ENCODE assay signal across 8 cellular contexts in the genomic region with DNA sequence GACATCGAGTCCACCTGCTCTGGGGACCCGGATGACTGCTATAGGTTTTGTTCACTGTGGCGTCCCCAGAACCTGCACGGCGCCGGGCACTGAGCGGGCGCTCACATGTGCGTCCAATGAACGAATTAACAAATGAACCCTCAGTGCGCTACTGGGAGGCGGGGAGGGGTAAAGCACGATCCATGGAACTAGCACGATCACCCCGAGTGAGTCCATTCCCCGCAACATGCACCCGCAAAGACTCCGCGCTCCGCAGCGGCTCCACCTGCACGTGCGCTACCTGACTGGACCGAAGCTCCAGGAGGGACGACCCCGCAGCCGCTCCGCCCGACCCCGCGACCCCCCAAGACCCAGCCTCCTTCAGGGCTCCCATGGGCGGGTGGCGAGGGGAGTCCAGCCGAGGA. TPM values are rescaled to one million over a fixed set of nuclear protein-coding genes. Genes with fewer than 3 reads are reported as not detected.
A peak's percentile ranks its signal among the peaks of the same experiment; 100 is the strongest.
DNase-seq lines count a peak whose midpoint lies in the region; ATAC-seq and TF ChIP-seq lines count a peak whose summit lies in the region.

No MANE protein-coding gene starts in this region.

- ATAC-seq in GM21526 (IDR thresholded peaks at IDR 0.05; ENCODE audit: low FRiP score, unreplicated experiment) (peak; percentile 21), esophagus mucosa (peak; percentile 45), upper lobe of left lung (ENCODE audit: low FRiP score in 2 of 2) (peak in 1 of 2 donors; percentile 41), HG03378 (IDR thresholded peaks at IDR 0.05; ENCODE audit: unreplicated experiment) (no peak)

- H3K4me1 ChIP-seq in KMS-11 (ENCODE audit: low read depth, poor library complexity, severe bottlenecking) (peaks cover 49% of the 10 kb centered on the region), upper lobe of left lung (peaks cover 11 to 18% (median 14%) of the 10 kb centered on the region in 4 donors)

- H3K9ac ChIP-seq in KMS-11: peak overlapping the region; percentile 98

- peak overlapping the region; percentile 83 for H3K27ac Mint-ChIP-seq in neural crest cell (ENCODE audit: unreplicated experiment)

- 0 to 7% methylated on average over 5 to 19 of the region's 34 CpGs for WGBS in upper lobe of left lung, 2 donors

- H3K79me2 ChIP-seq in KMS-11 (ENCODE audit: insufficient read depth, low read depth): peaks cover 53% of the 10 kb centered on the region

- H4K20me1 ChIP-seq in KMS-11 (ENCODE audit: insufficient read depth): no peaks in the 10 kb centered on the region

- no peaks in the 10 kb centered on the region; the same call in 1 of the 2 replicates for H3K36me3 ChIP-seq in KMS-11 (ENCODE audit: insufficient read depth)
- H3K36me3 ChIP-seq in upper lobe of left lung: no peaks in the 10 kb centered on the region

- peaks cover 38% of the 10 kb centered on the region for H3K4me1 Mint-ChIP-seq in neural crest cell

- TF ChIP-seq EP300 in upper lobe of left lung (IDR thresholded peaks at IDR 0.05): no peak

- H3K36me3 Mint-ChIP-seq in neural crest cell (ENCODE audit: low read depth): peaks cover 2% of the 10 kb centered on the region

- peak overlapping the region; percentile 11 for H3K4me3 ChIP-seq in KMS-11 (IDR thresholded peaks at IDR 0.05; ENCODE audit: insufficient read depth, low read depth, low read length)
- H3K4me3 ChIP-seq in upper lobe of left lung: peak overlapping the region; percentile 84 to 98 (median 93)

- H3K4me2 ChIP-seq in KMS-11: peak overlapping the region; percentile 100

- no peaks in the 10 kb centered on the region for H3K27me3 Mint-ChIP-seq in neural crest cell (ENCODE audit: low read depth)

- no peaks in the 10 kb centered on the region for H3K9me3 Mint-ChIP-seq in neural crest cell

- H3K27me3 ChIP-seq in KMS-11 (ENCODE audit: insufficient read depth, low read depth) (no peaks in the 10 kb centered on the region), upper lobe of left lung (no peaks in the 10 kb centered on the region)

- H3K9me3 ChIP-seq in upper lobe of left lung: no peaks in the 10 kb centered on the region

- TF ChIP-seq POLR2A in upper lobe of left lung (IDR thresholded peaks at IDR 0.05): no peak

- TF ChIP-seq CTCF in KMS-11 (conservative IDR thresholded peaks at IDR 0.05; ENCODE audit: low read depth, low read length) (no peak), neural crest cell (conservative IDR thresholded peaks at IDR 0.05) (no peak), upper lobe of left lung (IDR thresholded peaks at IDR 0.05) (no peak)

- peak overlapping the region; percentile 85 for H3K27ac ChIP-seq in KMS-11
- H3K27ac ChIP-seq in upper lobe of left lung: peak overlapping the region; percentile 86 to 92 (median 90)

- DNase-seq in Daoy (ENCODE audit: low read depth): peak; percentile 25
- DNase-seq in activated CD4-positive, alpha-beta T cell treated with anti-CD3 and anti-CD28 coated beads for 4 hours: peak; percentile 37 to 43
- no peak for DNase-seq in neural crest cell (ENCODE audit: low read depth, low spot score)
- DNase-seq in upper lobe of left lung: peak in 1 of 2 donors; percentile 31

- peak overlapping the region; percentile 97 for H2AFZ ChIP-seq in KMS-11 (ENCODE audit: low read depth)

- peak overlapping the region; percentile 95 for H3K4me3 Mint-ChIP-seq in neural crest cell

RNA-seq across cellular contexts. Expression of a gene that starts 0.5 kb away (rescaled TPM):
- 72.8 and 76.9 TPM in 2 replicates for total RNA-seq in Daoy (2014; rRNA removed; shearing (Covaris generic))
- total RNA-seq in esophagus mucosa: 131 TPM
- 152 and 154 TPM in 2 replicates for total RNA-seq in neural crest cell
- total RNA-seq in upper lobe of left lung: 10 to 100 TPM; 48.0 to 81.7 (median 55.0) TPM
